In the genomic region with DNA sequence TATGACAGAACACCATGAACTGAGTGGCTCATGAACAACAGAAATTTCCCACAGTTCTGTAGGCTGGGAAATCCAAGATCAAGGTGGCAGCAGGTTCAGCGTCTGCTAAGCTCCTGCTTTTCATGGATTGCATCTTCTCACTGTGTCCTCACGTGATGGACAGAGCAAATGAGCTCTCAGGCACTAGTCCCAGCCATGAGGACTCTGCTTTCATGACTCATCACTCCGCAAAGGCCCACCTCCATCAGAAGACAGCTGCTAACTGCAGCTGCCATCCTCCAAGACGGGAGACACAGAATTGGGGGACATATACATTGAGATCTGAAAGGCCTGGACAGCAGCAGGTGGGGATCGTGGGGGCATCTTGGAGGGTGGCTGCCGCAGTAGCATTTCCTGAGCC, we compare ENCODE assay signal across 22 cellular contexts.
"Had no signal": no experiment of that assay in that cellular context is flagged by ENCODE, and none has a peak within 500 bp of the region (broad histone marks: within the 10 kb centered on the region; RNA-seq: fewer than 3 reads in every experiment).

No MANE protein-coding gene starts in this region.

- H3K4me3 ChIP-seq: coronary artery, esophagus squamous epithelium, heart left ventricle, ovary, psoas muscle, right atrium auricular region, tibial artery had no signal

- H3K27ac Mint-ChIP-seq: activated naive CD8-positive, alpha-beta T cell treated with anti-CD3 and anti-CD28 coated beads for 36 hours; nephron; stimulated activated naive CD8-positive, alpha-beta T cell treated with anti-CD3 and anti-CD28 coated beads, Interleukin-15, Interleukin-2, amounts not matched to agents 100 ng/mL and 50 ng/mL, for 24 hours; WTC11 had no signal

- ATAC-seq: activated T-cell treated with anti-CD3 and anti-CD28 coated beads, Interleukin-2, amount 50 U/mL, for 4 hours; heart left ventricle; left ventricle myocardium superior; psoas muscle; WTC11 had no signal

- H3K36me3 ChIP-seq: esophagus squamous epithelium, heart left ventricle, neutrophil, ovary, right atrium auricular region, tibial artery had no signal

- H3K4me1 Mint-ChIP-seq: activated naive CD8-positive, alpha-beta T cell treated with anti-CD3 and anti-CD28 coated beads for 36 hours had no signal

- H3K27ac ChIP-seq: coronary artery, esophagus squamous epithelium, heart left ventricle, neutrophil, ovary, psoas muscle, right atrium auricular region, tibial artery had no signal

- H3K4me3 Mint-ChIP-seq: activated naive CD8-positive, alpha-beta T cell treated with anti-CD3 and anti-CD28 coated beads for 36 hours; activated T-cell treated with anti-CD3 and anti-CD28 coated beads, Interleukin-2, amount 50 U/mL, for 4 hours; nephron; stimulated activated naive CD8-positive, alpha-beta T cell treated with anti-CD3 and anti-CD28 coated beads, Interleukin-15, Interleukin-2, amounts not matched to agents 100 ng/mL and 50 ng/mL, for 24 hours; WTC11 had no signal

- DNase-seq: activated CD8-positive, alpha-beta memory T cell treated with anti-CD3 and anti-CD28 coated beads, Interleukin-2, amount 50 U/mL, for 48 hours; activated naive CD4-positive, alpha-beta T cell treated with Interleukin-2 at 50 U/mL for 16 hours; activated naive CD8-positive, alpha-beta T cell treated with anti-CD3 and anti-CD28 coated beads for 36 hours; activated T-cell treated with anti-CD3 and anti-CD28 coated beads, Interleukin-2, amount 50 U/mL, for 4 hours; cerebellar nuclear complex; esophagus squamous epithelium; heart left ventricle; left ventricle myocardium superior; mammary epithelial cell; midbrain; ovary; psoas muscle; stimulated activated CD4-positive, alpha-beta T cell treated with anti-CD3 and anti-CD28 coated beads, Interleukin-12 subunit alpha, Interleukin-12 subunit beta, amount 100 ng/mL, for 4 hours; substantia nigra; T1000; tibial artery had no signal

- H3K36me3 Mint-ChIP-seq: activated naive CD8-positive, alpha-beta T cell treated with anti-CD3 and anti-CD28 coated beads for 36 hours; WTC11 had no signal

- H3K27me3 ChIP-seq: esophagus squamous epithelium, heart left ventricle, ovary, right atrium auricular region, tibial artery had no signal

- H3K9me3 Mint-ChIP-seq: activated naive CD8-positive, alpha-beta T cell treated with anti-CD3 and anti-CD28 coated beads for 36 hours; activated T-cell treated with anti-CD3 and anti-CD28 coated beads, Interleukin-2, amount 50 U/mL, for 4 hours; nephron; stimulated activated naive CD8-positive, alpha-beta T cell treated with anti-CD3 and anti-CD28 coated beads, Interleukin-15, Interleukin-2, amounts not matched to agents 100 ng/mL and 50 ng/mL, for 24 hours; WTC11 had no signal

- H3K4me1 ChIP-seq: psoas muscle, tibial artery had no signal

- H3K9me3 ChIP-seq: esophagus squamous epithelium, heart left ventricle, neutrophil, ovary, psoas muscle, right atrium auricular region, tibial artery had no signal
